In the genomic region with DNA sequence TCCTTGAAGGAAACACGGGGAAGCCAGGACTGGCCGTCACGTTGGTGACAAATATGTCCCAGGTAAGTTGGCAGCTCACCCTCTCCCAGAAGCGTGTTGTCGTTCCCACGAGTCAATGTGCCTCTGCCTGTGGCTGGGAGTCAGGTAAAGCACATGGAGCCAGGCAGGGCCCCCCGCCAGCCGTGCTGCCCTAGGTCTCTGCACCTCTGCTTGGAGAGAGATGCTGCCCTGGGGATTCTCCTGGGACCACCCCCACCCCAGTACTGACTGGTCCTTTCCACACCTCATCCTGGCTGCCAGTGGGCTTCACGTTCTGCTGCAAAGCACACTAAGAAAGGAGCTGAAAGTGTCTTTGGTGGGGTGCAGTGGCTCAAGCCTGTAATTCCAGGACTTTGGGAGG, we compare ENCODE assay signal across 6 cellular contexts. TPM values are rescaled to one million over a fixed set of nuclear protein-coding genes. Genes with fewer than 3 reads are reported as not detected.
"Had no signal": no experiment of that assay in that cellular context is flagged by ENCODE, and none has a peak within 500 bp of the region (broad histone marks: within the 10 kb centered on the region; RNA-seq: fewer than 3 reads in every experiment).

No MANE protein-coding gene starts in this region.

- H2AFZ ChIP-seq: GM23248 had no signal

- H3K9ac ChIP-seq: GM23248 had no signal

- H3K4me3 ChIP-seq: GM23248 had no signal

- H3K27ac ChIP-seq: GM23248, HL-60 had no signal

- DNase-seq: GM23248, GOT3, H9, HCEC 1CT, KG1 had no signal

RNA-seq across cellular contexts. Expression of gene ZNF114, which starts 9.9 kb away (rescaled TPM):
- polyA plus RNA-seq: GM23248 had no signal
